In genomic region chr1:68291763-68292384, GRCh38 we compare ENCODE assay signal across 1 cellular context.
TF ChIP-seq lines count a peak whose summit lies in the region.

No MANE protein-coding gene starts in this region.

TF ChIP-seq in K562, 482 proteins besides CTCF, POLR2A, EP300 and RAD21 (continued from another document and continues in another):
- TF ChIP-seq, protein P1, sequence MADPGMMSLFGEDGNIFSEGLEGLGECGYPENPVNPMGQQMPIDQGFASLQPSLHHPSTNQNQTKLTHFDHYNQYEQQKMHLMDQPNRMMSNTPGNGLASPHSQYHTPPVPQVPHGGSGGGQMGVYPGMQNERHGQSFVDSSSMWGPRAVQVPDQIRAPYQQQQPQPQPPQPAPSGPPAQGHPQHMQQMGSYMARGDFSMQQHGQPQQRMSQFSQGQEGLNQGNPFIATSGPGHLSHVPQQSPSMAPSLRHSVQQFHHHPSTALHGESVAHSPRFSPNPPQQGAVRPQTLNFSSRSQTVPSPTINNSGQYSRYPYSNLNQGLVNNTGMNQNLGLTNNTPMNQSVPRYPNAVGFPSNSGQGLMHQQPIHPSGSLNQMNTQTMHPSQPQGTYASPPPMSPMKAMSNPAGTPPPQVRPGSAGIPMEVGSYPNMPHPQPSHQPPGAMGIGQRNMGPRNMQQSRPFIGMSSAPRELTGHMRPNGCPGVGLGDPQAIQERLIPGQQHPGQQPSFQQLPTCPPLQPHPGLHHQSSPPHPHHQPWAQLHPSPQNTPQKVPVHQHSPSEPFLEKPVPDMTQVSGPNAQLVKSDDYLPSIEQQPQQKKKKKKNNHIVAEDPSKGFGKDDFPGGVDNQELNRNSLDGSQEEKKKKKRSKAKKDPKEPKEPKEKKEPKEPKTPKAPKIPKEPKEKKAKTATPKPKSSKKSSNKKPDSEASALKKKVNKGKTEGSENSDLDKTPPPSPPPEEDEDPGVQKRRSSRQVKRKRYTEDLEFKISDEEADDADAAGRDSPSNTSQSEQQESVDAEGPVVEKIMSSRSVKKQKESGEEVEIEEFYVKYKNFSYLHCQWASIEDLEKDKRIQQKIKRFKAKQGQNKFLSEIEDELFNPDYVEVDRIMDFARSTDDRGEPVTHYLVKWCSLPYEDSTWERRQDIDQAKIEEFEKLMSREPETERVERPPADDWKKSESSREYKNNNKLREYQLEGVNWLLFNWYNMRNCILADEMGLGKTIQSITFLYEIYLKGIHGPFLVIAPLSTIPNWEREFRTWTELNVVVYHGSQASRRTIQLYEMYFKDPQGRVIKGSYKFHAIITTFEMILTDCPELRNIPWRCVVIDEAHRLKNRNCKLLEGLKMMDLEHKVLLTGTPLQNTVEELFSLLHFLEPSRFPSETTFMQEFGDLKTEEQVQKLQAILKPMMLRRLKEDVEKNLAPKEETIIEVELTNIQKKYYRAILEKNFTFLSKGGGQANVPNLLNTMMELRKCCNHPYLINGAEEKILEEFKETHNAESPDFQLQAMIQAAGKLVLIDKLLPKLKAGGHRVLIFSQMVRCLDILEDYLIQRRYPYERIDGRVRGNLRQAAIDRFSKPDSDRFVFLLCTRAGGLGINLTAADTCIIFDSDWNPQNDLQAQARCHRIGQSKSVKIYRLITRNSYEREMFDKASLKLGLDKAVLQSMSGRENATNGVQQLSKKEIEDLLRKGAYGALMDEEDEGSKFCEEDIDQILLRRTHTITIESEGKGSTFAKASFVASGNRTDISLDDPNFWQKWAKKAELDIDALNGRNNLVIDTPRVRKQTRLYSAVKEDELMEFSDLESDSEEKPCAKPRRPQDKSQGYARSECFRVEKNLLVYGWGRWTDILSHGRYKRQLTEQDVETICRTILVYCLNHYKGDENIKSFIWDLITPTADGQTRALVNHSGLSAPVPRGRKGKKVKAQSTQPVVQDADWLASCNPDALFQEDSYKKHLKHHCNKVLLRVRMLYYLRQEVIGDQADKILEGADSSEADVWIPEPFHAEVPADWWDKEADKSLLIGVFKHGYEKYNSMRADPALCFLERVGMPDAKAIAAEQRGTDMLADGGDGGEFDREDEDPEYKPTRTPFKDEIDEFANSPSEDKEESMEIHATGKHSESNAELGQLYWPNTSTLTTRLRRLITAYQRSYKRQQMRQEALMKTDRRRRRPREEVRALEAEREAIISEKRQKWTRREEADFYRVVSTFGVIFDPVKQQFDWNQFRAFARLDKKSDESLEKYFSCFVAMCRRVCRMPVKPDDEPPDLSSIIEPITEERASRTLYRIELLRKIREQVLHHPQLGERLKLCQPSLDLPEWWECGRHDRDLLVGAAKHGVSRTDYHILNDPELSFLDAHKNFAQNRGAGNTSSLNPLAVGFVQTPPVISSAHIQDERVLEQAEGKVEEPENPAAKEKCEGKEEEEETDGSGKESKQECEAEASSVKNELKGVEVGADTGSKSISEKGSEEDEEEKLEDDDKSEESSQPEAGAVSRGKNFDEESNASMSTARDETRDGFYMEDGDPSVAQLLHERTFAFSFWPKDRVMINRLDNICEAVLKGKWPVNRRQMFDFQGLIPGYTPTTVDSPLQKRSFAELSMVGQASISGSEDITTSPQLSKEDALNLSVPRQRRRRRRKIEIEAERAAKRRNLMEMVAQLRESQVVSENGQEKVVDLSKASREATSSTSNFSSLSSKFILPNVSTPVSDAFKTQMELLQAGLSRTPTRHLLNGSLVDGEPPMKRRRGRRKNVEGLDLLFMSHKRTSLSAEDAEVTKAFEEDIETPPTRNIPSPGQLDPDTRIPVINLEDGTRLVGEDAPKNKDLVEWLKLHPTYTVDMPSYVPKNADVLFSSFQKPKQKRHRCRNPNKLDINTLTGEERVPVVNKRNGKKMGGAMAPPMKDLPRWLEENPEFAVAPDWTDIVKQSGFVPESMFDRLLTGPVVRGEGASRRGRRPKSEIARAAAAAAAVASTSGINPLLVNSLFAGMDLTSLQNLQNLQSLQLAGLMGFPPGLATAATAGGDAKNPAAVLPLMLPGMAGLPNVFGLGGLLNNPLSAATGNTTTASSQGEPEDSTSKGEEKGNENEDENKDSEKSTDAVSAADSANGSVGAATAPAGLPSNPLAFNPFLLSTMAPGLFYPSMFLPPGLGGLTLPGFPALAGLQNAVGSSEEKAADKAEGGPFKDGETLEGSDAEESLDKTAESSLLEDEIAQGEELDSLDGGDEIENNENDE (IDR thresholded peaks at IDR 0.05; ENCODE audit: low read depth, low read length), result no peak
- no peak for TF ChIP-seq CSDE1 (IDR thresholded peaks at IDR 0.05)
- TF ChIP-seq TCF3 (CRISPR knock-in tag; IDR thresholded peaks at IDR 0.05), result peak; percentile 87
- TF ChIP-seq NFIX (CRISPR knock-in tag; IDR thresholded peaks at IDR 0.05; ENCODE audit: low read depth), result no peak
- TF ChIP-seq ZNF318 (IDR thresholded peaks at IDR 0.05; ENCODE audit: borderline replicate concordance in 1 of 2, low read depth in 1 of 2), result 0 out of 4 replicates have a peak, but pooled peaks of 1 of the 2 experiments have one; percentile 60
- TF ChIP-seq, protein P2, sequence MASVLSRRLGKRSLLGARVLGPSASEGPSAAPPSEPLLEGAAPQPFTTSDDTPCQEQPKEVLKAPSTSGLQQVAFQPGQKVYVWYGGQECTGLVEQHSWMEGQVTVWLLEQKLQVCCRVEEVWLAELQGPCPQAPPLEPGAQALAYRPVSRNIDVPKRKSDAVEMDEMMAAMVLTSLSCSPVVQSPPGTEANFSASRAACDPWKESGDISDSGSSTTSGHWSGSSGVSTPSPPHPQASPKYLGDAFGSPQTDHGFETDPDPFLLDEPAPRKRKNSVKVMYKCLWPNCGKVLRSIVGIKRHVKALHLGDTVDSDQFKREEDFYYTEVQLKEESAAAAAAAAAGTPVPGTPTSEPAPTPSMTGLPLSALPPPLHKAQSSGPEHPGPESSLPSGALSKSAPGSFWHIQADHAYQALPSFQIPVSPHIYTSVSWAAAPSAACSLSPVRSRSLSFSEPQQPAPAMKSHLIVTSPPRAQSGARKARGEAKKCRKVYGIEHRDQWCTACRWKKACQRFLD (CRISPR knock-in tag; IDR thresholded peaks at IDR 0.05), result no peak
- TF ChIP-seq RBM39 (optimal IDR thresholded peaks at IDR 0.05; ENCODE audit: low read depth, low read length), result no peak
- TF ChIP-seq PHF20 (IDR thresholded peaks at IDR 0.05; ENCODE audit: partially characterized antibody), result no peak
- TF ChIP-seq CUX1 (CRISPR knock-in tag; IDR thresholded peaks at IDR 0.05), result no peak
- TF ChIP-seq ZNF551 (CRISPR knock-in tag; IDR thresholded peaks at IDR 0.05), result no peak
- TF ChIP-seq CBX3 (IDR thresholded peaks at IDR 0.05; ENCODE audit: borderline replicate concordance in 1 of 2, low read length in 2 of 2), result no peak
- no peak for TF ChIP-seq RFX7 (CRISPR knock-in tag; IDR thresholded peaks at IDR 0.05)
- peak; percentile 86 for TF ChIP-seq SMAD4 (CRISPR knock-in tag; conservative IDR thresholded peaks at IDR 0.05)
- no peak for TF ChIP-seq PATZ1 (CRISPR knock-in tag; IDR thresholded peaks at IDR 0.05; ENCODE audit: borderline replicate concordance)
- TF ChIP-seq CREB5 (CRISPR knock-in tag; IDR thresholded peaks at IDR 0.05), result no peak
- TF ChIP-seq EHMT2 (IDR thresholded peaks at IDR 0.05), result no peak
